ENCODE assay signal across 8 cellular contexts in the genomic region with DNA sequence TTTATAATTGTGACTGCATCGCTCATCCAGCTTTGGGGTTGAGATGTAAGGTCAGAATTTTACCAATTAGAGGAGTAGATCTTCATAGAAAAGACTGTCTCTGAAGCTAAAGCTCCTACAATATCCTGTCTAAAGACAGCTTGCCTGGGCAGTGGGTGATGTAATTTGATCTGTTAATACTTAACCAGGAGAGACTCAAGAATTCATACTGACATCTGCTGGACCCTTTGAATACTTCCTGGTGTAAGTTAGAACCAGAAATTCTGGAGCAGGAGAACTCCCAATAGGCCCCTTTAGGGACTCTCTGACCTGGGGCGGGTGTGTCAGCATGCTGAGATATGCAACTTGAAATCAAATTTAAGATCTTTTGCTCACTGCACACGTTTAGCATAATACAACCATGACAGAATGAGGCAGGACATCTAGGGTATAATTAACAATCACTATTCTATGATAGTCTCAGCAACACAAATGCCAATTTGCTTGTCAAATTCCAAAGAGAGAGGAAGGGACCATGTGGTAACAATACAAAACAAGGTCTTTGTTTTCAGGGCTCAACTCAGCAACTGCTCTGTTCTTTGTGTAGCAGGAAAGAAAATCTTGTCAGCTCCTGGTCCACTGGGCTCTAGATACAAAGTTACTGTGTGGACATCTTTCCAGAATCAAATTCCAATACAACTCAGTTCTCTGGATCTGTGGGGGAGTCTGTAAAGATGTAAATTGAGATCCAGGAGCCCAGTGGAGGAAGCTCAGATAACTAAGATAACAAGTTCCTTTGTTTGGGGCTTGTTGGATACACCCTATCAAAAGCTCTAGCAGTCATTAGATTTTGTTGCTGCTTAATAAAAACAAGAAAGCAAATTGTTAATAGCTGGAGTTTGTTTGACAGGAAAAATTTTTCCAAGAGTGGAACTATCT.
DNase-seq lines count a peak whose midpoint lies in the region; ATAC-seq and TF ChIP-seq lines count a peak whose summit lies in the region.

No MANE protein-coding gene starts in this region.

- H3K9me3 Mint-ChIP-seq in mesothelial cell of epicardium: peaks cover 4% of the 10 kb centered on the region
- H3K9me3 Mint-ChIP-seq in activated T-helper 1 cell treated with anti-CD3 and anti-CD28 coated beads, Interleukin-12 subunit alpha, Interleukin-12 subunit beta, Interleukin-2, Interleukin-4 antibody, amounts not matched to agents 30 ng/mL and 10 ng/mL and 1 ng/mL, durations not matched to agents 14 hours and 24 hours and 36 hours: no peaks in the 10 kb centered on the region

- WGBS in spleen, 5 donors: 59 to 78% (median 68%) methylated on average over 3 of the region's 3 CpGs
- WGBS in thyroid gland, 2 donors: 50 to 54% methylated on average over 3 of the region's 3 CpGs

- no peaks in the 10 kb centered on the region for H3K4me1 ChIP-seq in spleen
- H3K4me1 ChIP-seq in thyroid gland: no peaks in the 10 kb centered on the region

- H3K4me1 Mint-ChIP-seq in mesothelial cell of epicardium: peaks cover 12% of the 10 kb centered on the region
- H3K4me1 Mint-ChIP-seq in activated T-helper 1 cell treated with anti-CD3 and anti-CD28 coated beads, Interleukin-12 subunit alpha, Interleukin-12 subunit beta, Interleukin-2, Interleukin-4 antibody, amounts not matched to agents 30 ng/mL and 10 ng/mL and 1 ng/mL, durations not matched to agents 14 hours and 24 hours and 36 hours (ENCODE audit: low read depth): no peaks in the 10 kb centered on the region

- no peak overlapping the region for H3K4me3 Mint-ChIP-seq in mesothelial cell of epicardium
- H3K4me3 Mint-ChIP-seq in activated T-helper 1 cell treated with anti-CD3 and anti-CD28 coated beads, Interleukin-12 subunit alpha, Interleukin-12 subunit beta, Interleukin-2, Interleukin-4 antibody, amounts not matched to agents 30 ng/mL and 10 ng/mL and 1 ng/mL, durations not matched to agents 14 hours and 24 hours and 36 hours: no peak overlapping the region

- H3K4me3 ChIP-seq in spleen: no peak overlapping the region
- no peak overlapping the region for H3K4me3 ChIP-seq in thyroid gland (replicated peaks in 1 of 3)

- H3K27me3 ChIP-seq in spleen (replicated peaks in 1 of 7) (peaks cover 0 to 3% (median 0%) of the 10 kb centered on the region in 7 donors), thyroid gland (no peaks in the 10 kb centered on the region)

- intact Hi-C loops in activated T-helper 1 cell treated with anti-CD3 and anti-CD28 coated beads, Interleukin-12 subunit alpha, Interleukin-12 subunit beta, Interleukin-2, Interleukin-4 antibody, amounts not matched to agents 30 ng/mL and 10 ng/mL and 1 ng/mL, durations not matched to agents 14 hours and 24 hours and 36 hours (cut with micrococcal nuclease): no loop called here
- intact Hi-C loops in spleen (cut with DNase I; ENCODE audit: low total_unique reads) (no loop called here), thyroid gland (cut with DNase I) (no loop called here)

- DNase-seq in amniotic epithelial cell (ENCODE audit: low read depth) (peak; percentile 11), mesothelial cell of epicardium (ENCODE audit: low spot score in 2 of 2, unreplicated experiment in 2 of 2) (no peak), spleen (no peak), AML-193 (lab: John Stamatoyannopoulos, UW) (no peak), thyroid gland (no peak)
- DNase-seq in activated T-helper 1 cell treated with anti-CD3 and anti-CD28 coated beads, Interleukin-12 subunit alpha, Interleukin-12 subunit beta, Interleukin-2, Interleukin-4 antibody, amounts not matched to agents 30 ng/mL and 10 ng/mL and 1 ng/mL, durations not matched to agents 14 hours and 24 hours and 36 hours (ENCODE audit: low spot score): no peak

- H3K9me3 ChIP-seq in spleen (no peaks in the 10 kb centered on the region), thyroid gland (no peaks in the 10 kb centered on the region)

- TF ChIP-seq POLR2A in spleen (IDR thresholded peaks at IDR 0.05) (no peak), thyroid gland (IDR thresholded peaks at IDR 0.05) (no peak)

- H3K27ac Mint-ChIP-seq in mesothelial cell of epicardium: peak overlapping the region; percentile 44
- no peak overlapping the region for H3K27ac Mint-ChIP-seq in activated T-helper 1 cell treated with anti-CD3 and anti-CD28 coated beads, Interleukin-12 subunit alpha, Interleukin-12 subunit beta, Interleukin-2, Interleukin-4 antibody, amounts not matched to agents 30 ng/mL and 10 ng/mL and 1 ng/mL, durations not matched to agents 14 hours and 24 hours and 36 hours

- no peaks in the 10 kb centered on the region for H3K27me3 Mint-ChIP-seq in mesothelial cell of epicardium (ENCODE audit: low read depth)
- no peaks in the 10 kb centered on the region for H3K27me3 Mint-ChIP-seq in activated T-helper 1 cell treated with anti-CD3 and anti-CD28 coated beads, Interleukin-12 subunit alpha, Interleukin-12 subunit beta, Interleukin-2, Interleukin-4 antibody, amounts not matched to agents 30 ng/mL and 10 ng/mL and 1 ng/mL, durations not matched to agents 14 hours and 24 hours and 36 hours (ENCODE audit: insufficient read depth)

- H3K36me3 ChIP-seq in spleen: no peaks in the 10 kb centered on the region
- H3K36me3 ChIP-seq in thyroid gland: no peaks in the 10 kb centered on the region

- ATAC-seq in GM19468 (IDR thresholded peaks at IDR 0.05; ENCODE audit: extremely low read depth, unreplicated experiment): peak; percentile 58

- H3K36me3 Mint-ChIP-seq in mesothelial cell of epicardium: no peaks in the 10 kb centered on the region
- H3K36me3 Mint-ChIP-seq in activated T-helper 1 cell treated with anti-CD3 and anti-CD28 coated beads, Interleukin-12 subunit alpha, Interleukin-12 subunit beta, Interleukin-2, Interleukin-4 antibody, amounts not matched to agents 30 ng/mL and 10 ng/mL and 1 ng/mL, durations not matched to agents 14 hours and 24 hours and 36 hours (ENCODE audit: low read depth): no peaks in the 10 kb centered on the region

- H3K27ac ChIP-seq in spleen: no peak overlapping the region
- no peak overlapping the region for H3K27ac ChIP-seq in thyroid gland

- TF ChIP-seq CTCF in LNCAP (IDR thresholded peaks at IDR 0.05) (peak; percentile 55), mesothelial cell of epicardium (IDR thresholded peaks at IDR 0.05; ENCODE audit: unreplicated experiment) (no peak), spleen (IDR thresholded peaks at IDR 0.05 in 8 of 11, conservative IDR thresholded peaks at IDR 0.05 in 3 of 11) (no peak), thyroid gland (IDR thresholded peaks at IDR 0.05) (peak in 1 of 6 experiments; percentile 6)
